ENCODE assay signal across 24 cellular contexts in the genomic region with DNA sequence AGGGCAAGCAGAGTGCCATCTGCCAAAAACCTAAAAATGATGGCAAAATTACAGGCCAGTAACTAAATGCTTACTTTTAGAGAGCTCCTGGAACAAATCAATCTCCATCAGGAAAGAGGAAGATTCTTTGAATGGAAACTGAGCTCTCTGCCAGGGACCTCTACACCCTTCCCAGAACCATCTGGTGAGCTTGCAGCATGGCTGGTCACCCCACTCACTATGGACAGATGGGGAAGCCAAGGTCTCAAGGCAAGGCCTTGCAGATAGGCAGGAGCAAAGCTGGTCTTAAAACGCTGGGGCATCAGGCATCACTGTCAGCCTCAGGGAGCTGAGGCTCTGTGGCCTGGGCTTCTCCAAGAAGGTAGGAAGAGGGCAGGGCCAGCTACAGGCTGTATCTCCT.
"Had no signal": no experiment of that assay in that cellular context is flagged by ENCODE, and none has a peak within 500 bp of the region (broad histone marks: within the 10 kb centered on the region; RNA-seq: fewer than 3 reads in every experiment).

No MANE protein-coding gene starts in this region.

- H3K9me3 ChIP-seq: left ventricle myocardium inferior, ovary, stomach, testis, thyroid gland, upper lobe of right lung had no signal

- H3K27me3 ChIP-seq: hepatocyte, neural progenitor cell, ovary, stomach, testis, thyroid gland, upper lobe of right lung had no signal

- DNase-seq: islet precursor cell; left ventricle myocardium inferior; mesendoderm; naive B cell; natural killer cell; nephron progenitor cell; ovary; retina; right cardiac atrium; stimulated activated CD4-positive, alpha-beta T cell treated with anti-CD3 and anti-CD28 coated beads, Interleukin-12 subunit alpha, Interleukin-12 subunit beta, amount 100 ng/mL, for 4 hours; stimulated activated CD4-positive, alpha-beta T cell treated with anti-CD3 and anti-CD28 coated beads, Interleukin-15, amount 100 ng/mL, for 24 hours; stimulated activated CD4-positive, alpha-beta T cell treated with anti-CD3 and anti-CD28 coated beads, Interleukin-2, amount 100 ng/mL, for 24 hours; stimulated activated CD4-positive, alpha-beta T cell treated with anti-CD3 and anti-CD28 coated beads, Interleukin-4, amount 100 ng/mL, for 1 hour; stimulated activated naive B cell treated with anti-CD40 and anti-IgM and Interleukin-4, amounts not matched to agents 10 μg/mL and 1 μg/mL and 100 μg/mL, for 72 hours; stimulated activated naive CD8-positive, alpha-beta T cell treated with anti-CD3 and anti-CD28 coated beads, Interleukin-15, Interleukin-2, amounts not matched to agents 100 U/mL and 50 U/mL, for 24 hours; stomach; testis; thyroid gland; trophoblast cell; upper lobe of right lung had no signal

- H3K36me3 ChIP-seq: neural progenitor cell, ovary, upper lobe of right lung had no signal

- H3K4me3 ChIP-seq: hepatocyte, left ventricle myocardium inferior, lung, neural progenitor cell, ovary, skin epidermis, stomach, testis, thyroid gland, upper lobe of right lung had no signal

- H3K27ac ChIP-seq: hepatocyte, left ventricle myocardium inferior, neural progenitor cell, ovary, skin epidermis, stomach, testis, thyroid gland, upper lobe of right lung had no signal

- H3K4me1 ChIP-seq: neural progenitor cell, testis, thyroid gland, upper lobe of right lung had no signal
